Comparison of ENCODE assay signal across 11 cellular contexts in genomic region chr18:31791817-31792579, GRCh38. TPM values are rescaled to one million over a fixed set of nuclear protein-coding genes. Genes with fewer than 3 reads are reported as not detected.
DNase-seq lines count a peak whose midpoint lies in the region; ATAC-seq and TF ChIP-seq lines count a peak whose summit lies in the region.
"Had no signal": no experiment of that assay in that cellular context is flagged by ENCODE, and none has a peak within 500 bp of the region (broad histone marks: within the 10 kb centered on the region; RNA-seq: fewer than 3 reads in every experiment).

No MANE protein-coding gene starts in this region.

- H3K36me3 ChIP-seq in lung (ENCODE audit: control insufficient read depth in 2 of 2, insufficient read depth in 2 of 2, low read length in 2 of 2) = no peaks in the 10 kb centered on the region
- H3K36me3 ChIP-seq in stomach = no peaks in the 10 kb centered on the region
- H3K36me3 ChIP-seq: Peyer's patch had no signal

- DNase-seq in lung (ENCODE audit: low spot score) (no peak), COLO668 (lab: John Stamatoyannopoulos, UW; ENCODE audit: unreplicated experiment) (no peak), kidney tubule cell (ENCODE audit: low spot score) (no peak), ureter (ENCODE audit: low spot score) (no peak), stomach (no peak)
- DNase-seq: activated T-cell treated with anti-CD3 and anti-CD28 coated beads, Interleukin-2, amount 50 U/mL, for 72 hours; Peyer's patch; right cardiac atrium had no signal

- WGBS in lung, 2 donors = 75 to 78% methylated on average over 6 of the region's 6 CpGs
- 82 to 87% (median 84%) methylated on average over 6 of the region's 6 CpGs for WGBS in stomach, 5 donors

- no peaks in the 10 kb centered on the region for H3K9me3 ChIP-seq in lung (ENCODE audit: control insufficient read depth in 2 of 2, insufficient read depth in 1 of 2, low read length in 1 of 2)
- H3K9me3 ChIP-seq in stomach = no peaks in the 10 kb centered on the region
- H3K9me3 ChIP-seq: Peyer's patch had no signal

- no peak overlapping the region for H3K4me3 ChIP-seq in lung
- no peak overlapping the region for H3K4me3 ChIP-seq in stomach
- H3K4me3 ChIP-seq: Peyer's patch had no signal

- TF ChIP-seq CTCF in lung (IDR thresholded peaks at IDR 0.05; ENCODE audit: control extremely low read depth, extremely low read depth) (no peak), stomach (IDR thresholded peaks at IDR 0.05) (no peak)

- intact Hi-C loops in stomach (cut with DNase I; ENCODE audit: low total_unique reads) = no loop called here

- no peak for TF ChIP-seq EP300 in stomach (IDR thresholded peaks at IDR 0.05)

- H3K27ac ChIP-seq in lung (ENCODE audit: low read depth in 1 of 2, low read length in 1 of 2) (no peak overlapping the region), stomach (no peak overlapping the region)
- H3K27ac ChIP-seq: Peyer's patch had no signal

- TF ChIP-seq POLR2A in stomach (IDR thresholded peaks at IDR 0.05) = no peak

- ATAC-seq in GM18870 (IDR thresholded peaks at IDR 0.05; ENCODE audit: unreplicated experiment) = peak; percentile 98
- peak; percentile 85 for ATAC-seq in HG02571 (IDR thresholded peaks at IDR 0.05; ENCODE audit: unreplicated experiment)
- ATAC-seq in HG03520 (IDR thresholded peaks at IDR 0.05; ENCODE audit: unreplicated experiment) = peak; percentile 98
- ATAC-seq in lung (ENCODE audit: insufficient read depth, low FRiP score) = peak; percentile 41
- ATAC-seq: activated T-cell treated with anti-CD3 and anti-CD28 coated beads, Interleukin-2, amount 50 U/mL, for 72 hours; right cardiac atrium had no signal

- no peaks in the 10 kb centered on the region for H3K4me1 ChIP-seq in lung (ENCODE audit: control insufficient read depth in 2 of 2, insufficient read depth in 2 of 2, low read length in 2 of 2)
- H3K4me1 ChIP-seq in stomach = no peaks in the 10 kb centered on the region
- H3K4me1 ChIP-seq: Peyer's patch had no signal

- no peaks in the 10 kb centered on the region for H3K27me3 ChIP-seq in lung (ENCODE audit: control insufficient read depth, insufficient read depth)
- H3K27me3 ChIP-seq in stomach = no peaks in the 10 kb centered on the region
- H3K27me3 ChIP-seq: Peyer's patch had no signal

RNA-seq across cellular contexts. Expression of gene SLC25A52, which starts 31.3 kb away (rescaled TPM):
- under 1 TPM; 0.21 to 0.31 TPM for total RNA-seq in lung
- under 1 TPM in 1 of 2 donors, not detected in 1; 0.02 TPM for polyA plus RNA-seq in lung
- total RNA-seq in ureter = 0.78 TPM
- not detected for total RNA-seq in stomach
- polyA plus RNA-seq in stomach = not detected
- total RNA-seq: activated T-cell treated with anti-CD3 and anti-CD28 coated beads, Interleukin-2, amount 50 U/mL, for 72 hours; Peyer's patch had no signal

Comparison
In these comparisons a context has a peak if more than half of its experiments do, and no peak if none do; other contexts are left out.
1. ATAC-seq: peak in every context shown above with its lines; median percentile 98 in GM18870; 98 in HG03520; 85 in HG02571; 41 in lung.